In the genomic region with DNA sequence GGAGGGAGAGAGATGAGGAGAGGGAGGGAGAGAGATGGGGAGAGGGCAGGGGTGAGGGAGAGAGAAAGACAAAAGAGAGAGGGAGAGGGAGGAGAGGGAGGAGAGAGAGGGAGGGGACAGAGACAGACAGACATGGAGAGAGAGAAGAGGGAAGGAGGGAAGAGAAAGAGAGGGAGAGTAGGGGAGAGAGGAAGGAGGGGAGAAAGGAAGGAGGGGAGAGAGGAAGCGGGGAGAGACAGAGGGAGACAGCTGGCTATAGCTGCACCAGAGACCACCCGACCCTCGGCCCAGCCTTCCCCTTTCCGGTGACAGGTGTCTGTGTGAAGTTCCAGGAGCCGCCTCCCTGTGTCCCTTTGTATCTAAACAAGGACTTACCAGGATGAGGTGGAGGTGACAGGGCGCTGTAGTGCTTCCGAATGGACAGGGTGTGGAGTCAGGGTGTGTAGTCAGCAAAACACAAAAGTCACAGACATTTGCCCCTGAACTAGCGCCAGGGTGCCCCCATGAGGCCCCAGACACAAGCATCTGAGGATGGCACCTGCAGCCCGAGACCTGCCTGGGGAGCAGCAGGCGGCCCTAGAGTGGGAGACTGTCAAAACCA, we compare ENCODE assay signal across 18 cellular contexts.
"Had no signal": no experiment of that assay in that cellular context is flagged by ENCODE, and none has a peak within 500 bp of the region (broad histone marks: within the 10 kb centered on the region; RNA-seq: fewer than 3 reads in every experiment).

No MANE protein-coding gene starts in this region.

- ATAC-seq: activated CD8-positive, alpha-beta T cell treated with anti-CD3 and anti-CD28 coated beads for 36 hours; activated T-cell treated with anti-CD3 and anti-CD28 coated beads, Interleukin-2, amount 50 U/mL, for 72 hours; pancreas had no signal

- H3K27ac ChIP-seq: breast epithelium, esophagus muscularis mucosa, pancreas, VCaP had no signal

- H3K36me3 Mint-ChIP-seq: activated naive CD8-positive, alpha-beta T cell treated with anti-CD3 and anti-CD28 coated beads, Interleukin-2, amount 10 ng/mL, durations not matched to agents 7 days and 5 days; type B pancreatic cell had no signal

- H3K9me3 ChIP-seq: pancreas had no signal

- H3K27me3 ChIP-seq: pancreas had no signal

- H3K36me3 ChIP-seq: breast epithelium, esophagus muscularis mucosa, pancreas had no signal

- H3K4me3 ChIP-seq: breast epithelium, esophagus muscularis mucosa, pancreas had no signal

- H3K27ac Mint-ChIP-seq: activated CD8-positive, alpha-beta T cell treated with anti-CD3 and anti-CD28 coated beads for 36 hours; activated naive CD8-positive, alpha-beta T cell treated with anti-CD3 and anti-CD28 coated beads, Interleukin-2, amount 10 ng/mL, durations not matched to agents 7 days and 5 days; activated T-cell treated with anti-CD3 and anti-CD28 coated beads, Interleukin-2, amount 50 U/mL, for 72 hours; type B pancreatic cell had no signal

- DNase-seq: activated CD4-positive, alpha-beta T cell treated with anti-CD3 and anti-CD28 coated beads for 4 hours; activated CD8-positive, alpha-beta memory T cell treated with anti-CD3 and anti-CD28 coated beads, Interleukin-2, amount 50 U/mL, for 4 hours; activated CD8-positive, alpha-beta T cell treated with anti-CD3 and anti-CD28 coated beads for 36 hours; activated gamma-delta T cell treated with Interleukin-2 at 50 U/mL for 16 hours; activated naive CD8-positive, alpha-beta T cell treated with anti-CD3 and anti-CD28 coated beads, Interleukin-2, amount 10 ng/mL, durations not matched to agents 7 days and 5 days; activated T-cell treated with anti-CD3 and anti-CD28 coated beads, Interleukin-2, amount 50 U/mL, for 72 hours; aorta; islet precursor cell; stimulated activated CD4-positive, alpha-beta T cell treated with anti-CD3 and anti-CD28 coated beads, Interleukin-12 subunit alpha, Interleukin-12 subunit beta, amount 100 ng/mL, for 4 hours; stimulated activated naive CD4-positive, alpha-beta T cell; substantia nigra; T1000 had no signal

- H3K4me1 ChIP-seq: breast epithelium, esophagus muscularis mucosa, pancreas had no signal

- H3K4me3 Mint-ChIP-seq: activated CD8-positive, alpha-beta T cell treated with anti-CD3 and anti-CD28 coated beads for 36 hours; activated naive CD8-positive, alpha-beta T cell treated with anti-CD3 and anti-CD28 coated beads, Interleukin-2, amount 10 ng/mL, durations not matched to agents 7 days and 5 days; activated T-cell treated with anti-CD3 and anti-CD28 coated beads, Interleukin-2, amount 50 U/mL, for 72 hours; neural crest cell; type B pancreatic cell had no signal

- H3K4me1 Mint-ChIP-seq: activated naive CD8-positive, alpha-beta T cell treated with anti-CD3 and anti-CD28 coated beads, Interleukin-2, amount 10 ng/mL, durations not matched to agents 7 days and 5 days had no signal

- H3K9me3 Mint-ChIP-seq: activated CD8-positive, alpha-beta T cell treated with anti-CD3 and anti-CD28 coated beads for 36 hours; activated naive CD8-positive, alpha-beta T cell treated with anti-CD3 and anti-CD28 coated beads, Interleukin-2, amount 10 ng/mL, durations not matched to agents 7 days and 5 days; neural crest cell; type B pancreatic cell had no signal
